Comparison of ENCODE assay signal across 13 cellular contexts in the genomic region with DNA sequence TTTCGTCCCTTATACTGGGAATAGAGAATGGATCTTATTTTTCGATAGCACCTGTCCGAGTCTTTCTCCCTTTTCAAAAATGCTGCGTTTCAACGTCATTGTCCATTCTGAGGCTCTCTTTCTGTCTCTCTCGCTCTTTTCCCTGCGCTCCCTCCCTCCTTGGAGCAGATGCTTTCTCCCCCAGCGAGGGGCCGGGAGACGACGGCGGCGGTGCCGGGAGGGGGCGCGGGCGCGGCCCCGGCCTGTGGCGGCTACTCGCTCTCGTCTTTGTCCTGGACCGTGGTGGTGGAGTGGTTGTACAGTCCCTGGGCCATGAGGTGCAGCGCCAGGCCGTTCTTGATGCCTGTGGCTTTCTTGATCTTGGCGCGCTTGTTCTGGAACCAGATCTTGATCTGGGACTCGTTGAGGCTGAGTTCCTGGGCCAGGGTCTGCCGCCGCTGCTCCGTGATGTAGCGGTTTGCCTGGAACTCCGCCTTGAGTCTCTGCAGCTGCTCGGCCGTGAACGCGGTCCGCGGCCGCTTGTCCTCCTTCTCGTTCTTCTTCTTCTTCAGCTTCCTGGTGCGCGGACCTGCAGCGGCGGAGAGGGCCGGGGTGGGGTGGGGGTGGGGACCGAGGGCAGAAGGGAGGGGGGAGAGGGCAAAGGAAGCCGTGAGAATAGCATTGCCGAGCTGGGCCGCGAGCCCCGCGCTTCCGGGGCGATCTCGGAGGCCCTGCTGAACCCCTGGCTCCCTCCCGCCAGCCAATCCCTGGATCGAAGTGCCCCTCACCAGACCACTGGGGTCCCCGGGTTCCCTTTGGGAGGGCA. TPM values are rescaled to one million over a fixed set of nuclear protein-coding genes. Genes with fewer than 3 reads are reported as not detected.
DNase-seq lines count a peak whose midpoint lies in the region; ATAC-seq and TF ChIP-seq lines count a peak whose summit lies in the region.
"Had no signal": no experiment of that assay in that cellular context is flagged by ENCODE, and none has a peak within 500 bp of the region (broad histone marks: within the 10 kb centered on the region; RNA-seq: fewer than 3 reads in every experiment).

No MANE protein-coding gene starts in this region.

- H3K79me2 ChIP-seq in smooth muscle cell (ENCODE audit: low read depth), result peaks cover 6% of the 10 kb centered on the region

- WGBS in smooth muscle cell (ENCODE audit: low lambda C conversion rate), result 2% methylated on average over 58 of the region's 59 CpGs

- H3K9me3 Mint-ChIP-seq in activated naive CD8-positive, alpha-beta T cell (ENCODE audit: low read depth), result no peaks in the 10 kb centered on the region
- H3K9me3 Mint-ChIP-seq: activated T-helper 1 cell treated with anti-CD3 and anti-CD28 coated beads, Interleukin-12 subunit alpha, Interleukin-12 subunit beta, Interleukin-2, Interleukin-4 antibody, amounts not matched to agents 30 ng/mL and 10 ng/mL and 1 ng/mL, durations not matched to agents 14 hours and 24 hours and 36 hours had no signal

- no peak for TF ChIP-seq CTCF in smooth muscle cell (IDR thresholded peaks at IDR 0.05; ENCODE audit: borderline replicate concordance, insufficient read depth, poor library complexity, severe bottlenecking)

- H3K27ac ChIP-seq in smooth muscle cell (ENCODE audit: low read depth), result no peak overlapping the region
- H3K27ac ChIP-seq: 22Rv1 had no signal

- peak overlapping the region; percentile 91 for H3K4me3 Mint-ChIP-seq in activated naive CD8-positive, alpha-beta T cell
- H3K4me3 Mint-ChIP-seq: activated T-helper 1 cell treated with anti-CD3 and anti-CD28 coated beads, Interleukin-12 subunit alpha, Interleukin-12 subunit beta, Interleukin-2, Interleukin-4 antibody, amounts not matched to agents 30 ng/mL and 10 ng/mL and 1 ng/mL, durations not matched to agents 14 hours and 24 hours and 36 hours had no signal

- no peak for ATAC-seq in GM21723 (IDR thresholded peaks at IDR 0.05; ENCODE audit: unreplicated experiment)

- H4K20me1 ChIP-seq in smooth muscle cell (ENCODE audit: low read depth), result no peaks in the 10 kb centered on the region

- H3K27me3 Mint-ChIP-seq in activated naive CD8-positive, alpha-beta T cell, result peaks cover 56% of the 10 kb centered on the region

- no peak overlapping the region for H3K27ac Mint-ChIP-seq in activated naive CD8-positive, alpha-beta T cell
- H3K27ac Mint-ChIP-seq: activated T-helper 1 cell treated with anti-CD3 and anti-CD28 coated beads, Interleukin-12 subunit alpha, Interleukin-12 subunit beta, Interleukin-2, Interleukin-4 antibody, amounts not matched to agents 30 ng/mL and 10 ng/mL and 1 ng/mL, durations not matched to agents 14 hours and 24 hours and 36 hours had no signal

- peaks cover 37% of the 10 kb centered on the region for H3K4me1 Mint-ChIP-seq in activated naive CD8-positive, alpha-beta T cell (ENCODE audit: low read depth)

- H3K36me3 ChIP-seq in smooth muscle cell (ENCODE audit: low read depth), result no peaks in the 10 kb centered on the region

- H3K36me3 Mint-ChIP-seq in activated naive CD8-positive, alpha-beta T cell, result no peaks in the 10 kb centered on the region

- H2AFZ ChIP-seq in smooth muscle cell (ENCODE audit: low read depth), result no peak overlapping the region

- peaks cover 99% of the 10 kb centered on the region for H3K27me3 ChIP-seq in smooth muscle cell (ENCODE audit: low read depth)

- no peaks in the 10 kb centered on the region for H3F3A ChIP-seq in smooth muscle cell (ENCODE audit: low read depth)

- H3K9ac ChIP-seq in smooth muscle cell (ENCODE audit: low read depth), result no peak overlapping the region

- peak overlapping the region; percentile 33 for H3K4me3 ChIP-seq in smooth muscle cell

- no peaks in the 10 kb centered on the region for H3K9me3 ChIP-seq in smooth muscle cell (replicated peaks; ENCODE audit: low read depth)

- H3K4me2 ChIP-seq in smooth muscle cell, result peak overlapping the region; percentile 77

- DNase-seq in NCI-H2227 (lab: John Stamatoyannopoulos, UW; ENCODE audit: unreplicated experiment), result peak; percentile 21
- DNase-seq in NCI-H2227 treated with DMSO at 0.1 percent for 48 hours (lab: John Stamatoyannopoulos, UW), result no peak
- peak; percentile 72 for DNase-seq in islet precursor cell
- no peak for DNase-seq in smooth muscle cell (lab: John Stamatoyannopoulos, UW; ENCODE audit: unreplicated experiment)
- no peak for DNase-seq in OCI-M2 (lab: John Stamatoyannopoulos, UW; ENCODE audit: unreplicated experiment)
- DNase-seq in DMS 273 treated with DMSO at 0.1 percent for 48 hours (lab: John Stamatoyannopoulos, UW), result no peak
- DNase-seq: NCI-H2171 treated with DMSO at 0.1 percent for 48 hours had no signal

- H3K4me1 ChIP-seq in smooth muscle cell (ENCODE audit: low read depth), result peaks cover 10% of the 10 kb centered on the region

RNA-seq across cellular contexts. Expression of a gene that starts 4.6 kb away (rescaled TPM):
- total RNA-seq in smooth muscle cell, result 3.0 TPM in 2 replicates
- 3.4 and 12.9 TPM in 2 replicates for polyA plus RNA-seq in smooth muscle cell
- total RNA-seq: activated T-helper 1 cell treated with anti-CD3 and anti-CD28 coated beads, Interleukin-12 subunit alpha, Interleukin-12 subunit beta, Interleukin-2, Interleukin-4 antibody, amounts not matched to agents 30 ng/mL and 10 ng/mL and 1 ng/mL, durations not matched to agents 14 hours and 24 hours and 36 hours; HT-29; liver had no signal
- polyA plus RNA-seq: liver had no signal

Comparison
In these comparisons a context has a peak if more than half of its experiments do, and no peak if none do; other contexts are left out.
1. DNase-seq: peak in NCI-H2227 (single experiment) and islet precursor cell (single experiment); none in NCI-H2227 treated with DMSO at 0.1 percent for 48 hours (single experiment), smooth muscle cell (single experiment), OCI-M2 (single experiment) and DMS 273 treated with DMSO at 0.1 percent for 48 hours (single experiment).